ENCODE assay signal across 28 cellular contexts in genomic region chr3:107734317-107734716, GRCh38.
"Had no signal": no experiment of that assay in that cellular context is flagged by ENCODE, and none has a peak within 500 bp of the region (broad histone marks: within the 10 kb centered on the region; RNA-seq: fewer than 3 reads in every experiment).

No MANE protein-coding gene starts in this region.

- DNase-seq: naive thymus-derived CD8-positive, alpha-beta T cell; nephron progenitor cell; nucleus accumbens; pancreas; right cardiac atrium; spleen; stimulated activated CD4-positive, alpha-beta T cell treated with anti-CD3 and anti-CD28 coated beads, Interleukin-12 subunit alpha, Interleukin-12 subunit beta, amount 100 ng/mL, for 4 hours; stimulated activated CD4-positive, alpha-beta T cell treated with anti-CD3 and anti-CD28 coated beads, Interleukin-1b, Interleukin-23, amount 100 ng/mL, for 48 hours; stimulated activated CD4-positive, alpha-beta T cell treated with anti-CD3 and anti-CD28 coated beads, Interleukin-4, amount 100 ng/mL, for 1 hour; stimulated activated CD4-positive, alpha-beta T cell treated with anti-CD3 and anti-CD28 coated beads, Interleukin-4, amount 100 ng/mL, for 4 hours; stimulated activated CD8-positive, alpha-beta memory T cell treated with anti-CD3 and anti-CD28 coated beads, Interleukin-4, amount 100 ng/mL, for 48 hours; stimulated activated naive CD4-positive, alpha-beta T cell; stimulated activated naive CD8-positive, alpha-beta T cell treated with anti-CD3 and anti-CD28 coated beads, Interleukin-15, amount 100 ng/mL, for 72 hours; stimulated activated naive CD8-positive, alpha-beta T cell treated with anti-CD3 and anti-CD28 coated beads, Interleukin-15, Interleukin-2, amounts not matched to agents 100 U/mL and 50 U/mL, for 24 hours; substantia nigra; testis; tibial artery; transverse colon; upper lobe of right lung had no signal

- H3K36me3 ChIP-seq: prostate gland had no signal

- ATAC-seq: naive thymus-derived CD8-positive, alpha-beta T cell; natural killer cell treated with Interleukin-12 subunit alpha and Interleukin-12 subunit beta and Interleukin-15 and Interleukin-18, amount 100 ng/mL, for 72 hours; pancreas; right cardiac atrium; sciatic nerve; stimulated activated memory B cell treated with anti-CD40 and anti-IgM and Interleukin-4, amounts not matched to agents 10 μg/mL and 1 μg/mL and 100 μg/mL, for 72 hours; stimulated activated naive CD8-positive, alpha-beta T cell treated with anti-CD3 and anti-CD28 coated beads, Interleukin-15, amount 100 ng/mL, for 72 hours; stimulated activated naive CD8-positive, alpha-beta T cell treated with anti-CD3 and anti-CD28 coated beads, Interleukin-15, Interleukin-2, amounts not matched to agents 100 U/mL and 50 U/mL, for 24 hours; upper lobe of right lung had no signal

- H3K27ac ChIP-seq: neutrophil, pancreas, prostate gland, skin epidermis, spleen, suprapubic skin, testis, tibial artery, transverse colon, upper lobe of right lung, vagina had no signal

- H3K4me3 ChIP-seq: pancreas, prostate gland, skin epidermis, smooth muscle cell, spleen, suprapubic skin, testis, tibial artery, transverse colon, upper lobe of right lung, vagina had no signal

- H3K27me3 ChIP-seq: neutrophil, pancreas, spleen, suprapubic skin, testis, tibial artery, transverse colon, upper lobe of right lung, vagina had no signal

- H3K4me1 ChIP-seq: pancreas, prostate gland, suprapubic skin, tibial artery, transverse colon, upper lobe of right lung, vagina had no signal

- H3K4me2 ChIP-seq: smooth muscle cell had no signal

- H3K9me3 ChIP-seq: neutrophil, pancreas, prostate gland, spleen, suprapubic skin, testis, tibial artery, transverse colon, upper lobe of right lung, vagina had no signal
